In genomic region chr2:32838418-32838817, GRCh38 we compare ENCODE assay signal across 11 cellular contexts.
DNase-seq lines count a peak whose midpoint lies in the region; ATAC-seq and TF ChIP-seq lines count a peak whose summit lies in the region.
"Had no signal": no experiment of that assay in that cellular context is flagged by ENCODE, and none has a peak within 500 bp of the region (broad histone marks: within the 10 kb centered on the region; RNA-seq: fewer than 3 reads in every experiment).

No MANE protein-coding gene starts in this region.

- H3K9me2 ChIP-seq in Loucy (replicated peaks; ENCODE audit: low read depth, low read length), result no peaks in the 10 kb centered on the region

- H2AFZ ChIP-seq in Loucy (ENCODE audit: low read length), result peak overlapping the region; percentile 74; the same call in 1 of the 2 replicates
- H2AFZ ChIP-seq: parathyroid adenoma had no signal

- no peak for DNase-seq in spleen
- DNase-seq in activated T-cell treated with anti-CD3 and anti-CD28 coated beads, Interleukin-2, amount 50 U/mL, for 1 hour, result no peak
- DNase-seq: activated CD4-positive, alpha-beta T cell treated with anti-CD3 and anti-CD28 coated beads, Interleukin-2, amount 50 U/mL, for 4 hours; NCI-H1694 treated with DMSO at 0.1 percent for 48 hours; stimulated activated naive CD8-positive, alpha-beta T cell treated with anti-CD3 and anti-CD28 coated beads, Interleukin-15, Interleukin-2, amounts not matched to agents 100 U/mL and 50 U/mL, for 24 hours had no signal

- no peaks in the 10 kb centered on the region for H3K9me3 ChIP-seq in Loucy (ENCODE audit: insufficient read depth, low read depth, low read length)
- H3K9me3 ChIP-seq in spleen, result no peaks in the 10 kb centered on the region

- no peaks in the 10 kb centered on the region for H4K20me1 ChIP-seq in Loucy (ENCODE audit: insufficient read depth, low read length, poor library complexity, severe bottlenecking)

- H3K4me3 ChIP-seq in Loucy (ENCODE audit: low read length, poor library complexity, severe bottlenecking), result no peak overlapping the region
- no peak overlapping the region for H3K4me3 ChIP-seq in spleen

- TF ChIP-seq CTCF in Loucy (conservative IDR thresholded peaks at IDR 0.05; ENCODE audit: low read length), result no peak
- no peak for TF ChIP-seq CTCF in spleen (IDR thresholded peaks at IDR 0.05 in 8 of 11, conservative IDR thresholded peaks at IDR 0.05 in 3 of 11)

- H3K36me3 ChIP-seq in Loucy (ENCODE audit: insufficient read depth, low read length) (no peaks in the 10 kb centered on the region), spleen (no peaks in the 10 kb centered on the region)

- no peaks in the 10 kb centered on the region for H3K27me3 ChIP-seq in Loucy (ENCODE audit: insufficient read depth, low read length, poor library complexity, severe bottlenecking)
- no peaks in the 10 kb centered on the region for H3K27me3 ChIP-seq in spleen (replicated peaks in 1 of 7)

- peaks cover 6% of the 10 kb centered on the region for H3K4me1 ChIP-seq in Loucy (ENCODE audit: insufficient read depth, low read length, poor library complexity, severe bottlenecking)
- H3K4me1 ChIP-seq in spleen, result peaks cover 0 to 12% (median 2%) of the 10 kb centered on the region in 6 donors
- H3K4me1 ChIP-seq: parathyroid adenoma had no signal

- no peaks in the 10 kb centered on the region for H3F3A ChIP-seq in Loucy (ENCODE audit: low read depth)

- peak; percentile 66 for ATAC-seq in GM19324 (IDR thresholded peaks at IDR 0.05; ENCODE audit: low FRiP score, unreplicated experiment)
- peak; percentile 69 for ATAC-seq in HG02852 (IDR thresholded peaks at IDR 0.05; ENCODE audit: unreplicated experiment)
- ATAC-seq in SK-N-SH treated with all-trans-retinoic acid at 6 μM for 48 hours, result no peak
- ATAC-seq in GM21737 (IDR thresholded peaks at IDR 0.05; ENCODE audit: unreplicated experiment), result no peak
- ATAC-seq: stimulated activated naive CD8-positive, alpha-beta T cell treated with anti-CD3 and anti-CD28 coated beads, Interleukin-15, Interleukin-2, amounts not matched to agents 100 U/mL and 50 U/mL, for 24 hours had no signal

- H3K9ac ChIP-seq in Loucy (ENCODE audit: low read depth, low read length, poor library complexity, severe bottlenecking), result no peak overlapping the region
- H3K9ac ChIP-seq: parathyroid adenoma had no signal

- H3K27ac ChIP-seq in spleen, result peak overlapping the region in 5 of 8 donors; percentile 5 to 36 (median 18)
- H3K27ac ChIP-seq: parathyroid adenoma had no signal

- no peaks in the 10 kb centered on the region for H3K79me2 ChIP-seq in Loucy (ENCODE audit: insufficient read depth, low read length)
- H3K79me2 ChIP-seq: parathyroid adenoma had no signal

- no peak overlapping the region for H3K4me2 ChIP-seq in Loucy (ENCODE audit: low read depth, low read length, poor library complexity, severe bottlenecking)

- no peak for TF ChIP-seq POLR2A in spleen (IDR thresholded peaks at IDR 0.05)

- intact Hi-C loops in spleen (cut with DNase I; ENCODE audit: low total_unique reads), result no loop called here

- 51 to 73% (median 59%) methylated on average over 7 of the region's 7 CpGs for WGBS in spleen, 5 donors

TF ChIP-seq in SK-N-SH treated with all-trans-retinoic acid at 6 μM for 48 hours, 23 proteins besides CTCF, POLR2A, EP300 and RAD21:
- no peak for TF ChIP-seq ZFP3 (CRISPR knock-in tag; IDR thresholded peaks at IDR 0.05)
- TF ChIP-seq ZFP30 (CRISPR knock-in tag; IDR thresholded peaks at IDR 0.05), result no peak

Comparison
In these comparisons a context has a peak if more than half of its experiments do, and no peak if none do; other contexts are left out.
1. ATAC-seq: peak in GM19324 (single experiment) and HG02852 (single experiment); none in SK-N-SH treated with all-trans-retinoic acid at 6 μM for 48 hours (single experiment) and GM21737 (single experiment).